Comparison of ENCODE assay signal across 23 cellular contexts in the genomic region with DNA sequence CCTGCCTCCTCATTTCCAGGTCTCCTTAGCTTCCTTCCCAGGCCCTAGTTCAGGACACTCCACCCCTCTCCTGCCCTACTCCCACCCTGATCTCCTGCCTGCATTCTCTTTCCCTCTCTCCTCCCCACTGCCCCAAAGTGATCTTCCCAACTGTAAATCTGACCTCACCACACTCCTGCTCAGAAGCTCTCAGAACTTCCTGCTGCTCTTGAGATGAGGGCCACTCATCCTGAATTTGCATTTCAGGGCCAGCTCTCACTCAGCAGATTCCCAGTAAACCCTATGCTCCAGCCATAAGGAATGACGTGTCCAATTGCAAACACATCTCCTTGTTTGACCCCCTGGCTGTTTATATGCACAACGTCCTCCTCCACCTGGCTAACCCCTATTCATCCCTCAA.
A peak's percentile ranks its signal among the peaks of the same experiment; 100 is the strongest.
DNase-seq lines count a peak whose midpoint lies in the region; ATAC-seq, FAIRE-seq and TF ChIP-seq lines count a peak whose summit lies in the region.
"Had no signal": no experiment of that assay in that cellular context is flagged by ENCODE, and none has a peak within 500 bp of the region (broad histone marks: within the 10 kb centered on the region; RNA-seq: fewer than 3 reads in every experiment).

No MANE protein-coding gene starts in this region.

- H3K4me3 ChIP-seq in lung: no peak overlapping the region
- H3K4me3 ChIP-seq: Peyer's patch had no signal

- WGBS in lung, 2 donors: 51 to 64% methylated on average over 2 of the region's 2 CpGs

- no peak for FAIRE-seq in GM12891 (lab: Jason Lieb, UNC)
- FAIRE-seq: D721Med, G401.6, GM18507, H1 had no signal

- peaks cover 0 to 2% of the 10 kb centered on the region in 2 donors for H3K4me1 ChIP-seq in lung (ENCODE audit: control insufficient read depth in 2 of 2, insufficient read depth in 2 of 2, low read length in 2 of 2)
- H3K4me1 ChIP-seq: Peyer's patch had no signal

- ATAC-seq in lung (ENCODE audit: insufficient read depth, low FRiP score) (no peak), GM19467 (IDR thresholded peaks at IDR 0.05; ENCODE audit: unreplicated experiment) (no peak)

- H3K27me3 ChIP-seq in lung (ENCODE audit: control insufficient read depth, insufficient read depth): no peaks in the 10 kb centered on the region
- H3K27me3 ChIP-seq: Peyer's patch had no signal

- no peak for TF ChIP-seq CTCF in lung (IDR thresholded peaks at IDR 0.05; ENCODE audit: control extremely low read depth, extremely low read depth)

- DNase-seq in DMS153 (lab: John Stamatoyannopoulos, UW): peak; percentile 19
- no peak for DNase-seq in DMS153 treated with DMSO at 0.1 percent for 48 hours (lab: John Stamatoyannopoulos, UW; ENCODE audit: unreplicated experiment)
- DNase-seq in NCI-H2029 treated with DMSO at 0.1 percent for 48 hours (lab: John Stamatoyannopoulos, UW): peak; percentile 93
- DNase-seq in lung (ENCODE audit: low spot score): peak; percentile 36
- DNase-seq in A172 (ENCODE audit: low spot score): no peak
- no peak for DNase-seq in GM12891 (ENCODE audit: insufficient read length, low spot score)
- no peak for DNase-seq in central memory CD4-positive, alpha-beta T cell
- DNase-seq: C1 segment of cervical spinal cord; CD8-positive, alpha-beta memory T cell; DND-41; Karpas-422; NCI-H1694 treated with DMSO at 0.1 percent for 48 hours; NCI-H226; NCI-H524 treated with DMSO at 0.1 percent for 48 hours; NCI-H82; Peyer's patch; T-helper 1 cell had no signal

- H3K36me3 ChIP-seq in lung (ENCODE audit: control insufficient read depth in 2 of 2, insufficient read depth in 2 of 2, low read length in 2 of 2): no peaks in the 10 kb centered on the region
- H3K36me3 ChIP-seq: Peyer's patch had no signal

- no peak overlapping the region for H3K27ac ChIP-seq in lung (ENCODE audit: low read depth in 1 of 2, low read length in 1 of 2)
- H3K27ac ChIP-seq: 22Rv1, Peyer's patch had no signal

- TF ChIP-seq POLR2A in GM12891 (IDR thresholded peaks at IDR 0.05; ENCODE audit: low read depth, low read length): no peak

- H3K9me3 ChIP-seq in lung (ENCODE audit: control insufficient read depth in 2 of 2, insufficient read depth in 1 of 2, low read length in 1 of 2): peaks cover 0 to 7% of the 10 kb centered on the region in 2 donors
- H3K9me3 ChIP-seq: Peyer's patch had no signal

TF ChIP-seq in GM12891, 5 proteins besides CTCF, POLR2A, EP300 and RAD21:
- TF ChIP-seq TAF1 (IDR thresholded peaks at IDR 0.05; ENCODE audit: low read depth, low read length): no peak
- no peak for TF ChIP-seq POLR2AphosphoS5 (IDR thresholded peaks at IDR 0.05; ENCODE audit: low read depth, low read length)
- no peak for TF ChIP-seq POU2F2 (IDR thresholded peaks at IDR 0.05; ENCODE audit: low read depth, low read length)
- TF ChIP-seq PAX5 (IDR thresholded peaks at IDR 0.05; ENCODE audit: insufficient read depth, low read length, severe bottlenecking): no peak
- no peak for TF ChIP-seq SPI1 (IDR thresholded peaks at IDR 0.05; ENCODE audit: low read depth, low read length)

Comparison
In these comparisons a context has a peak if more than half of its experiments do, and no peak if none do; other contexts are left out.
1. DNase-seq: peak in DMS153 (single experiment), NCI-H2029 treated with DMSO at 0.1 percent for 48 hours (single experiment) and lung (single experiment); none in DMS153 treated with DMSO at 0.1 percent for 48 hours (single experiment), A172 (single experiment), GM12891 (single experiment) and central memory CD4-positive, alpha-beta T cell (single experiment).